Comparison of ENCODE assay signal across 8 cellular contexts in genomic region chr17:4375039-4375748, GRCh38. TPM values are rescaled to one million over a fixed set of nuclear protein-coding genes. Genes with fewer than 3 reads are reported as not detected.
DNase-seq lines count a peak whose midpoint lies in the region; ATAC-seq, FAIRE-seq and TF ChIP-seq lines count a peak whose summit lies in the region.

No MANE protein-coding gene starts in this region.

- FAIRE-seq in keratinocyte (lab: Jason Lieb, UNC): peak; percentile 64

- in situ Hi-C loops in GM13976 (cut with MboI; ENCODE audit: low sequenced_read_pairs, unreplicated experiment): no loop called here

- H2AFZ ChIP-seq in keratinocyte (ENCODE audit: control insufficient read depth, low read length): no peak overlapping the region

- H3K4me2 ChIP-seq in keratinocyte (ENCODE audit: control insufficient read depth, extremely low read depth, insufficient read depth, low read depth, low read length): no peak overlapping the region

- intact Hi-C loops in testis (cut with DNase I; ENCODE audit: low total_unique reads): no loop called here

- no peak overlapping the region for H3K27ac ChIP-seq in keratinocyte (ENCODE audit: control insufficient read depth, insufficient read depth, low read length)
- H3K27ac ChIP-seq in effector memory CD4-positive, alpha-beta T cell (ENCODE audit: insufficient read depth, low read length, poor library complexity, severe bottlenecking): no peak overlapping the region
- no peak overlapping the region for H3K27ac ChIP-seq in testis

- H3K4me1 ChIP-seq in keratinocyte (ENCODE audit: control insufficient read depth, extremely low read depth, insufficient read depth, low read length) (no peaks in the 10 kb centered on the region), testis (no peaks in the 10 kb centered on the region)
- H3K4me1 ChIP-seq in effector memory CD4-positive, alpha-beta T cell (ENCODE audit: control insufficient read depth, insufficient read depth, low read length, poor library complexity, severe bottlenecking): peaks cover 7% of the 10 kb centered on the region

- no peak overlapping the region for H3K9ac ChIP-seq in keratinocyte (ENCODE audit: control insufficient read depth, extremely low read depth, insufficient read depth, low read length)

- H3K36me3 ChIP-seq in keratinocyte (ENCODE audit: control insufficient read depth in 2 of 2, extremely low read depth in 1 of 2, insufficient read depth in 2 of 2, low read length in 2 of 2) (no peaks in the 10 kb centered on the region), testis (ENCODE audit: low read depth, missing control alignments) (no peaks in the 10 kb centered on the region)
- H3K36me3 ChIP-seq in effector memory CD4-positive, alpha-beta T cell (ENCODE audit: control insufficient read depth, insufficient read depth, low read length): no peaks in the 10 kb centered on the region

- DNase-seq in GM13976 (ENCODE audit: low spot score) (peak; percentile 73), NAMALWA (ENCODE audit: low spot score) (peak; percentile 82), keratinocyte (ENCODE audit: low read depth, low spot score) (no peak), NCI-H187 treated with DMSO at 0.1 percent for 48 hours (lab: John Stamatoyannopoulos, UW) (no peak), testis (no peak), NCI-H748 treated with DMSO at 0.1 percent for 48 hours (lab: John Stamatoyannopoulos, UW) (no peak)
- DNase-seq in effector memory CD4-positive, alpha-beta T cell: no peak

- H4K20me1 ChIP-seq in keratinocyte (ENCODE audit: control insufficient read depth, extremely low read depth, insufficient read depth, low read length): no peaks in the 10 kb centered on the region

- no peak for TF ChIP-seq POLR2A in testis (IDR thresholded peaks at IDR 0.05)

- H3K9me1 ChIP-seq in keratinocyte (ENCODE audit: control insufficient read depth, extremely low read depth, insufficient read depth, low read length): no peaks in the 10 kb centered on the region

- WGBS in testis, 2 donors: 74 to 77% methylated on average over 7 of the region's 7 CpGs

- H3K27me3 ChIP-seq in keratinocyte (ENCODE audit: control insufficient read depth, extremely low read depth, insufficient read depth, low read length): no peaks in the 10 kb centered on the region
- H3K27me3 ChIP-seq in effector memory CD4-positive, alpha-beta T cell (replicated peaks; ENCODE audit: control insufficient read depth, insufficient read depth, low read length, poor library complexity, severe bottlenecking): no peaks in the 10 kb centered on the region
- H3K27me3 ChIP-seq in testis: no peaks in the 10 kb centered on the region

- TF ChIP-seq CTCF in GM13976 (IDR thresholded peaks at IDR 0.05; ENCODE audit: borderline replicate concordance, control extremely low read depth, extremely low read depth, insufficient read depth, missing control alignments): no peak
- TF ChIP-seq CTCF in keratinocyte (optimal IDR thresholded peaks at IDR 0.05 in 1 of 3, IDR thresholded peaks at IDR 0.05 in 1 of 3, conservative IDR thresholded peaks at IDR 0.05 in 1 of 3; ENCODE audit: extremely low read depth in 1 of 3, insufficient read depth in 2 of 3, low read length in 3 of 3): no peak
- TF ChIP-seq CTCF in testis (IDR thresholded peaks at IDR 0.05): no peak

- H3K79me2 ChIP-seq in keratinocyte (ENCODE audit: control insufficient read depth, insufficient read depth, low read length): no peaks in the 10 kb centered on the region

- dilution Hi-C loops in keratinocyte (cut with MboI; ENCODE audit: extremely low pct_ligation_motif_present, low sequenced_read_pairs): no loop called here

- H3K4me3 ChIP-seq in keratinocyte (ENCODE audit: control insufficient read depth in 2 of 3, extremely low read depth in 1 of 3, insufficient read depth in 2 of 3, low read depth in 1 of 3, low read length in 3 of 3) (no peak overlapping the region), testis (no peak overlapping the region)
- no peak overlapping the region for H3K4me3 ChIP-seq in effector memory CD4-positive, alpha-beta T cell (ENCODE audit: insufficient read depth, low read depth, low read length, poor library complexity, severe bottlenecking)

- ATAC-seq in GM21737 (IDR thresholded peaks at IDR 0.05; ENCODE audit: unreplicated experiment): peak; percentile 77

- H3K9me3 ChIP-seq in keratinocyte (ENCODE audit: control insufficient read depth, low read depth, low read length) (no peaks in the 10 kb centered on the region), testis (no peaks in the 10 kb centered on the region)
- no peaks in the 10 kb centered on the region for H3K9me3 ChIP-seq in effector memory CD4-positive, alpha-beta T cell (ENCODE audit: control insufficient read depth, low read length)

RNA-seq across cellular contexts. Expression of gene UBE2G1, which starts 8.7 kb away (rescaled TPM):
- polyA plus RNA-seq in keratinocyte: 52.1 to 86.2 TPM (median 60.1 TPM) in 3 replicates
- 36.2 TPM for polyA plus RNA-seq in keratinocyte (2011; ENCODE audit: low read depth)
- polyA plus RNA-seq in keratinocyte (2011; cell fraction: cytosol; rRNA removed): 53.0 and 109 TPM in 2 replicates
- 56.5 and 67.3 TPM in 2 replicates for polyA plus RNA-seq in keratinocyte (2011; cell fraction: nucleus; rRNA removed)
- polyA plus RNA-seq in keratinocyte (2012; ENCODE audit: low replicate concordance): 63.6 and 74.0 TPM in 2 replicates
- polyA minus RNA-seq in keratinocyte: 19.1 to 49.6 TPM (median 30.4 TPM) in 3 replicates
- polyA minus RNA-seq in keratinocyte (2011; cell fraction: cytosol; rRNA and poly(A)+ RNA removed): 77.9 TPM
- 51.2 and 60.7 TPM in 2 replicates for polyA minus RNA-seq in keratinocyte (2011; cell fraction: nucleus; rRNA and poly(A)+ RNA removed)
- total RNA-seq in testis: 10 to 100 TPM; 60.7 to 66.1 TPM
- polyA plus RNA-seq in testis (ENCODE audit: insufficient read depth, low read depth, low replicate concordance): 50.1 TPM

RNA-seq across cellular contexts. Expression of gene SPNS3, which starts 58.5 kb away (rescaled TPM):
- not detected in 3 replicates for polyA plus RNA-seq in keratinocyte
- not detected for polyA plus RNA-seq in keratinocyte (2011; ENCODE audit: low read depth)
- polyA plus RNA-seq in keratinocyte (2011; cell fraction: cytosol; rRNA removed): not detected in 2 replicates
- not detected in 2 replicates for polyA plus RNA-seq in keratinocyte (2011; cell fraction: nucleus; rRNA removed)
- not detected in 2 replicates for polyA plus RNA-seq in keratinocyte (2012; ENCODE audit: low replicate concordance)
- not detected in 3 replicates for polyA minus RNA-seq in keratinocyte
- not detected for polyA minus RNA-seq in keratinocyte (2011; cell fraction: cytosol; rRNA and poly(A)+ RNA removed)
- not detected in 2 replicates for polyA minus RNA-seq in keratinocyte (2011; cell fraction: nucleus; rRNA and poly(A)+ RNA removed)
- total RNA-seq in testis: 1 to 10 TPM in 1 of 2 donors, under 1 TPM in 1; 0.39 to 1.4 TPM
- polyA plus RNA-seq in testis (ENCODE audit: insufficient read depth, low read depth, low replicate concordance): 0.75 TPM

Comparison
In these comparisons a context has a peak if more than half of its experiments do, and no peak if none do; other contexts are left out.
1. DNase-seq: peak in GM13976 (single experiment) and NAMALWA (single experiment); none in keratinocyte (single experiment), effector memory CD4-positive, alpha-beta T cell (0 of 3), NCI-H187 treated with DMSO at 0.1 percent for 48 hours (single experiment), testis (single experiment) and NCI-H748 treated with DMSO at 0.1 percent for 48 hours (single experiment).